In genomic region chr16:68086860-68087268, GRCh38 we compare ENCODE assay signal across 8 cellular contexts. TPM values are rescaled to one million over a fixed set of nuclear protein-coding genes. Genes with fewer than 3 reads are reported as not detected.
DNase-seq lines count a peak whose midpoint lies in the region; ATAC-seq and TF ChIP-seq lines count a peak whose summit lies in the region.

No MANE protein-coding gene starts in this region.

- peaks cover 27% of the 10 kb centered on the region for H3K36me3 Mint-ChIP-seq in activated CD4-positive, alpha-beta T cell treated with anti-CD3 and anti-CD28 coated beads, Interleukin-2, amount 10 ng/mL, durations not matched to agents 7 days and 5 days (ENCODE audit: low read depth)
- H3K36me3 Mint-ChIP-seq in activated CD4-positive, alpha-beta memory T cell treated with anti-CD3 and anti-CD28 coated beads for 36 hours = peaks cover 5% of the 10 kb centered on the region

- H3K9ac ChIP-seq in iPS-20b (ENCODE audit: low read depth, low read length) = peak overlapping the region; percentile 81; the same call in 1 of the 2 replicates

- H3K27me3 Mint-ChIP-seq in activated CD4-positive, alpha-beta T cell treated with anti-CD3 and anti-CD28 coated beads, Interleukin-2, amount 10 ng/mL, durations not matched to agents 7 days and 5 days = no peaks in the 10 kb centered on the region
- no peaks in the 10 kb centered on the region for H3K27me3 Mint-ChIP-seq in activated CD4-positive, alpha-beta memory T cell treated with anti-CD3 and anti-CD28 coated beads for 36 hours

- H3K36me3 ChIP-seq in iPS-20b (ENCODE audit: insufficient read depth, low read depth, low read length) (no peaks in the 10 kb centered on the region), thyroid gland (no peaks in the 10 kb centered on the region)

- intact Hi-C loops in activated CD4-positive, alpha-beta memory T cell treated with anti-CD3 and anti-CD28 coated beads for 36 hours (cut with micrococcal nuclease) = loop anchor here (2.0 to 10.0 kb wide), 2 partner anchors 30 to 912 kb away; partner anchors contain the start of gene NOL3
- intact Hi-C loops in thyroid gland (cut with DNase I) = no loop called here

- H3K4me3 Mint-ChIP-seq in activated CD4-positive, alpha-beta T cell treated with anti-CD3 and anti-CD28 coated beads, Interleukin-2, amount 10 ng/mL, durations not matched to agents 7 days and 5 days = peak overlapping the region; percentile 94
- peak overlapping the region; percentile 86 for H3K4me3 Mint-ChIP-seq in activated CD4-positive, alpha-beta memory T cell treated with anti-CD3 and anti-CD28 coated beads for 36 hours

- WGBS in thyroid gland, 2 donors = 8 to 11% methylated on average over 6 of the region's 6 CpGs

- H3K27ac Mint-ChIP-seq in activated CD4-positive, alpha-beta T cell treated with anti-CD3 and anti-CD28 coated beads, Interleukin-2, amount 10 ng/mL, durations not matched to agents 7 days and 5 days = peak overlapping the region; percentile 96
- H3K27ac Mint-ChIP-seq in activated CD4-positive, alpha-beta memory T cell treated with anti-CD3 and anti-CD28 coated beads for 36 hours = peak overlapping the region; percentile 97

- TF ChIP-seq CTCF in thyroid gland (IDR thresholded peaks at IDR 0.05) = no peak

- peaks cover 63% of the 10 kb centered on the region for H3K4me1 Mint-ChIP-seq in activated CD4-positive, alpha-beta T cell treated with anti-CD3 and anti-CD28 coated beads, Interleukin-2, amount 10 ng/mL, durations not matched to agents 7 days and 5 days
- H3K4me1 Mint-ChIP-seq in activated CD4-positive, alpha-beta memory T cell treated with anti-CD3 and anti-CD28 coated beads for 36 hours (ENCODE audit: low read depth) = peaks cover 63% of the 10 kb centered on the region

- peak overlapping the region; percentile 88 for H3K4me3 ChIP-seq in iPS-20b (ENCODE audit: low read length)
- peak overlapping the region in 2 of 3 donors; percentile 54 to 96 for H3K4me3 ChIP-seq in thyroid gland (replicated peaks in 1 of 3)

- H3K9me3 ChIP-seq in iPS-20b (ENCODE audit: insufficient read depth, low read depth, low read length) (no peaks in the 10 kb centered on the region), thyroid gland (no peaks in the 10 kb centered on the region)

- no peak for DNase-seq in activated CD4-positive, alpha-beta T cell treated with anti-CD3 and anti-CD28 coated beads, Interleukin-2, amount 10 ng/mL, durations not matched to agents 7 days and 5 days
- no peak for DNase-seq in activated CD4-positive, alpha-beta T cell treated with anti-CD3 and anti-CD28 coated beads, Interleukin-2, amount 50 U/mL, for 48 hours
- no peak for DNase-seq in activated CD4-positive, alpha-beta memory T cell treated with anti-CD3 and anti-CD28 coated beads for 36 hours
- DNase-seq in thyroid gland (no peak), NCI-H1092 treated with DMSO at 0.1 percent for 48 hours (lab: John Stamatoyannopoulos, UW) (no peak), dedifferentiated amniotic fluid mesenchymal stem cell (ENCODE audit: extremely low spot score) (no peak)

- H3K9me3 Mint-ChIP-seq in activated CD4-positive, alpha-beta T cell treated with anti-CD3 and anti-CD28 coated beads, Interleukin-2, amount 10 ng/mL, durations not matched to agents 7 days and 5 days = no peaks in the 10 kb centered on the region
- H3K9me3 Mint-ChIP-seq in activated CD4-positive, alpha-beta memory T cell treated with anti-CD3 and anti-CD28 coated beads for 36 hours = no peaks in the 10 kb centered on the region

- no peaks in the 10 kb centered on the region for H3K27me3 ChIP-seq in iPS-20b (ENCODE audit: insufficient read depth, low read length)
- H3K27me3 ChIP-seq in thyroid gland = no peaks in the 10 kb centered on the region

- no peak for TF ChIP-seq POLR2A in thyroid gland (IDR thresholded peaks at IDR 0.05)

- peaks cover 12% of the 10 kb centered on the region; the same call in 1 of the 2 replicates for H3K4me1 ChIP-seq in iPS-20b (ENCODE audit: insufficient read depth, low read length)
- H3K4me1 ChIP-seq in thyroid gland = peaks cover 59% of the 10 kb centered on the region in 2 donors

- CTCF ChIA-PET in activated CD4-positive, alpha-beta T cell treated with anti-CD3 and anti-CD28 coated beads, Interleukin-2, amount 10 ng/mL, durations not matched to agents 7 days and 5 days (lab: Charles Lee) = interaction anchor here (0.6 to 3.8 kb wide), 5 partner anchors 12 to 270 kb away, joined by 3 to 33 read pairs (median 4); no protein-coding TSS in a partner anchor
- CTCF ChIA-PET in activated CD4-positive, alpha-beta memory T cell treated with anti-CD3 and anti-CD28 coated beads for 36 hours (lab: Charles Lee) = interaction anchor here (0.8 to 2.4 kb wide), 4 partner anchors 9 to 144 kb away, joined by 3 to 8 read pairs (median 4); no protein-coding TSS in a partner anchor

- H3K27ac ChIP-seq in iPS-20b (ENCODE audit: low read length) (no peak overlapping the region), thyroid gland (peak overlapping the region; percentile 73 to 96 (median 94))

- ATAC-seq in activated CD4-positive, CD25-positive, alpha-beta regulatory T cell treated with anti-CD3 and anti-CD28 coated beads, Interleukin-2, amount 50 U/mL, for 24 hours = no peak

- POLR2A ChIA-PET in activated CD4-positive, alpha-beta T cell treated with anti-CD3 and anti-CD28 coated beads, Interleukin-2, amount 10 ng/mL, durations not matched to agents 7 days and 5 days (lab: Charles Lee) = no interaction called here
- POLR2A ChIA-PET in activated CD4-positive, alpha-beta memory T cell treated with anti-CD3 and anti-CD28 coated beads for 36 hours (lab: Charles Lee) = interaction anchor here (2.1 kb wide), 1 partner anchor 88 kb away, joined by 5 read pairs; the partner anchor contains the start of gene DPEP2

RNA-seq across cellular contexts. Expression of gene NFATC3, which starts 1.7 kb away (rescaled TPM):
- 100 to 1,000 TPM; 146 to 159 TPM for total RNA-seq in activated CD4-positive, alpha-beta T cell treated with anti-CD3 and anti-CD28 coated beads, Interleukin-2, amount 10 ng/mL, durations not matched to agents 7 days and 5 days
- 10 to 100 TPM; 83.4 to 85.2 TPM for total RNA-seq in activated CD4-positive, alpha-beta memory T cell treated with anti-CD3 and anti-CD28 coated beads for 36 hours
- 100 to 1,000 TPM in 1 of 4 donors, 10 to 100 TPM in 3; 67.7 to 107 (median 71.7) TPM for total RNA-seq in thyroid gland
